ENCODE assay signal across 14 cellular contexts in genomic region chr12:13573698-13574321, GRCh38.
DNase-seq lines count a peak whose midpoint lies in the region; ATAC-seq, FAIRE-seq and TF ChIP-seq lines count a peak whose summit lies in the region.
"Had no signal": no experiment of that assay in that cellular context is flagged by ENCODE, and none has a peak within 500 bp of the region (broad histone marks: within the 10 kb centered on the region; RNA-seq: fewer than 3 reads in every experiment).

No MANE protein-coding gene starts in this region.

- H3K36me3 ChIP-seq in liver (ENCODE audit: control insufficient read depth in 4 of 4, insufficient read depth in 3 of 4, low read depth in 1 of 4, low read length in 3 of 4), result no peaks in the 10 kb centered on the region
- H3K36me3 ChIP-seq in HepG2 (replicated peaks in 1 of 2; ENCODE audit: control insufficient read depth in 1 of 2, insufficient read depth in 2 of 2, low read length in 2 of 2), result no peaks in the 10 kb centered on the region
- H3K36me3 ChIP-seq in HAP-1 (replicated peaks), result no peaks in the 10 kb centered on the region

- CTCF ChIA-PET in HepG2 (lab: Yijun Ruan, JAX; ENCODE audit: low intra/inter-chr PET ratio, low total read pairs), result no interaction called here

- H3K4me2 ChIP-seq in HepG2 (ENCODE audit: low read depth, low read length), result no peak overlapping the region
- H3K4me2 ChIP-seq: KMS-11 had no signal

- H3K4me3 Mint-ChIP-seq in activated naive CD8-positive, alpha-beta T cell treated with anti-CD3 and anti-CD28 coated beads, Interleukin-2, amount 50 U/mL, for 24 hours, result no peak overlapping the region
- H3K4me3 Mint-ChIP-seq: naive B cell had no signal

- TF ChIP-seq EP300 in HepG2 (IDR thresholded peaks at IDR 0.05; ENCODE audit: low read depth in 2 of 2, low read length in 2 of 2), result no peak
- no peak for TF ChIP-seq EP300 in HepG2 (CRISPR knock-in tag; IDR thresholded peaks at IDR 0.05; ENCODE audit: borderline replicate concordance)

- no peaks in the 10 kb centered on the region for H3K27me3 ChIP-seq in liver (ENCODE audit: control insufficient read depth in 4 of 4, insufficient read depth in 4 of 4, low read length in 3 of 4)
- H3K27me3 ChIP-seq in HepG2 (ENCODE audit: control insufficient read depth in 1 of 2, insufficient read depth in 2 of 2, low read length in 2 of 2), result no peaks in the 10 kb centered on the region
- no peaks in the 10 kb centered on the region; the same call in 1 of the 2 replicates for H3K27me3 ChIP-seq in HAP-1 (ENCODE audit: low read depth)

- FAIRE-seq in HepG2 (lab: Jason Lieb, UNC), result no peak

- H3K27ac ChIP-seq in liver (ENCODE audit: low read depth in 1 of 2, low read length in 2 of 2) (no peak overlapping the region), HepG2 (ENCODE audit: extremely low read length, insufficient read depth, low read length) (no peak overlapping the region)
- H3K27ac ChIP-seq: KMS-11 had no signal

- no peaks in the 10 kb centered on the region for H3K9me3 ChIP-seq in liver (ENCODE audit: control insufficient read depth in 4 of 4, low read length in 3 of 4)
- no peaks in the 10 kb centered on the region for H3K9me3 ChIP-seq in HepG2 (ENCODE audit: low read length)
- no peaks in the 10 kb centered on the region for H3K9me3 ChIP-seq in HAP-1

- no peak overlapping the region for H2AFZ ChIP-seq in HepG2 (ENCODE audit: low read length)

- POLR2A ChIA-PET in HepG2 (lab: Yijun Ruan, JAX), result interaction anchor here (0.9 kb wide), 1 partner anchor 14 kb away, joined by 3 read pairs; no protein-coding TSS in a partner anchor

- no peak overlapping the region for H3K27ac Mint-ChIP-seq in activated naive CD8-positive, alpha-beta T cell treated with anti-CD3 and anti-CD28 coated beads, Interleukin-2, amount 50 U/mL, for 24 hours
- H3K27ac Mint-ChIP-seq: naive B cell had no signal

- intact Hi-C loops in HepG2 (cut with micrococcal nuclease; ENCODE audit: unreplicated experiment), result no loop called here

- no peaks in the 10 kb centered on the region for H4K20me1 ChIP-seq in HepG2 (ENCODE audit: insufficient read depth, low read length)

- DNase-seq in HepG2 (ENCODE audit: low spot score) (no peak), T1000 (lab: John Stamatoyannopoulos, UW) (peak; percentile 26), foreskin melanocyte (peak; percentile 4), putamen (ENCODE audit: low spot score) (no peak), HAP-1 (ENCODE audit: low spot score in 2 of 2) (no peak), NK-92 (lab: John Stamatoyannopoulos, UW; ENCODE audit: unreplicated experiment) (no peak)
- DNase-seq in activated naive CD8-positive, alpha-beta T cell treated with anti-CD3 and anti-CD28 coated beads, Interleukin-2, amount 50 U/mL, for 24 hours, result no peak
- DNase-seq: activated naive CD4-positive, alpha-beta T cell treated with Interleukin-2 at 50 U/mL for 16 hours; GOT3; naive B cell; NCI-H510A treated with DMSO at 0.1 percent for 48 hours; stimulated activated CD8-positive, alpha-beta memory T cell treated with anti-CD3 and anti-CD28 coated beads, Interleukin-4, amount 100 ng/mL, for 48 hours had no signal

- no peak overlapping the region for H3K9ac ChIP-seq in liver (ENCODE audit: low read depth in 1 of 2, low read length in 2 of 2)
- H3K9ac ChIP-seq in HepG2 (ENCODE audit: insufficient read depth, low read depth, low read length), result no peak overlapping the region
- H3K9ac ChIP-seq: KMS-11 had no signal

- H3K27me3 Mint-ChIP-seq in activated naive CD8-positive, alpha-beta T cell treated with anti-CD3 and anti-CD28 coated beads, Interleukin-2, amount 50 U/mL, for 24 hours, result peaks cover 5% of the 10 kb centered on the region

- BruUV-seq in HepG2 (replicated peaks; lab: Mats Ljungman, UMichigan), result no TSS peak

- no peaks in the 10 kb centered on the region for H3K36me3 Mint-ChIP-seq in activated naive CD8-positive, alpha-beta T cell treated with anti-CD3 and anti-CD28 coated beads, Interleukin-2, amount 50 U/mL, for 24 hours (ENCODE audit: low read depth)
- H3K36me3 Mint-ChIP-seq: naive B cell had no signal

- no peak for TF ChIP-seq CTCF in liver (IDR thresholded peaks at IDR 0.05; ENCODE audit: low read depth, low read length, missing input control)
- TF ChIP-seq CTCF in HepG2 (CRISPR knock-in tag; IDR thresholded peaks at IDR 0.05), result no peak

- no peaks in the 10 kb centered on the region for H3K4me1 Mint-ChIP-seq in activated naive CD8-positive, alpha-beta T cell treated with anti-CD3 and anti-CD28 coated beads, Interleukin-2, amount 50 U/mL, for 24 hours
- H3K4me1 Mint-ChIP-seq: naive B cell had no signal

- H3K4me1 ChIP-seq in liver (ENCODE audit: control insufficient read depth in 4 of 4, insufficient read depth in 4 of 4, low read length in 3 of 4) (peaks cover 0 to 12% (median 4%) of the 10 kb centered on the region in 4 donors), HepG2 (ENCODE audit: insufficient read depth, low read length) (peaks cover 53% of the 10 kb centered on the region), HAP-1 (no peaks in the 10 kb centered on the region)

- H3K4me3 ChIP-seq in liver (ENCODE audit: low read depth in 1 of 3, low read length in 3 of 3) (no peak overlapping the region), HepG2 (replicated peaks in 1 of 3; ENCODE audit: insufficient read depth in 1 of 3, low read depth in 2 of 3, low read length in 3 of 3) (no peak overlapping the region), HAP-1 (no peak overlapping the region)

- in situ Hi-C loops in HepG2 (cut with HindIII; ENCODE audit: extremely low pct_ligation_motif_present, low pct_unique_long_range_greater_than_20kb), result no loop called here
- in situ Hi-C loops in HAP-1 (cut with MboI; ENCODE audit: low sequenced_read_pairs), result no loop called here

- 54% methylated on average over 3 of the region's 3 CpGs for WGBS in liver
- 67% methylated on average over 3 of the region's 3 CpGs for WGBS in HepG2 (ENCODE audit: low lambda C conversion rate)

- TF ChIP-seq RAD21 in liver (IDR thresholded peaks at IDR 0.05), result no peak
- TF ChIP-seq RAD21 in HepG2 (CRISPR knock-in tag; IDR thresholded peaks at IDR 0.05), result no peak

- no peak for TF ChIP-seq POLR2A in HepG2 (IDR thresholded peaks at IDR 0.05; ENCODE audit: insufficient read depth in 1 of 2, low read depth in 2 of 2, low read length in 2 of 2)

- no peaks in the 10 kb centered on the region for H3K9me3 Mint-ChIP-seq in activated naive CD8-positive, alpha-beta T cell treated with anti-CD3 and anti-CD28 coated beads, Interleukin-2, amount 50 U/mL, for 24 hours

- no peak for ATAC-seq in HepG2
- no peak for ATAC-seq in activated naive CD8-positive, alpha-beta T cell treated with anti-CD3 and anti-CD28 coated beads, Interleukin-2, amount 50 U/mL, for 24 hours

- H3K79me2 ChIP-seq in HepG2 (ENCODE audit: insufficient read depth, low read length), result no peaks in the 10 kb centered on the region

TF ChIP-seq in liver, 16 proteins besides CTCF, POLR2A, EP300 and RAD21 (continues in another document):
- TF ChIP-seq GABPA (IDR thresholded peaks at IDR 0.05 in 1 of 2, conservative IDR thresholded peaks at IDR 0.05 in 1 of 2) (no peak), REST (IDR thresholded peaks at IDR 0.05) (no peak)

TF ChIP-seq in HepG2, 621 proteins besides CTCF, POLR2A, EP300 and RAD21 (continues in another document):
- TF ChIP-seq ZBTB7A (CRISPR knock-in tag; IDR thresholded peaks at IDR 0.05) (no peak), ZNF784 (CRISPR knock-in tag; IDR thresholded peaks at IDR 0.05; ENCODE audit: borderline replicate concordance) (no peak), ZBTB39 (CRISPR knock-in tag; IDR thresholded peaks at IDR 0.05) (no peak), ZGPAT (CRISPR knock-in tag; IDR thresholded peaks at IDR 0.05) (no peak), SOX13 (IDR thresholded peaks at IDR 0.05) (no peak), SOX13 (CRISPR knock-in tag; conservative IDR thresholded peaks at IDR 0.05 in 1 of 2, IDR thresholded peaks at IDR 0.05 in 1 of 2) (no peak), NFYC (CRISPR knock-in tag; IDR thresholded peaks at IDR 0.05) (no peak), MATR3 (CRISPR knock-in tag; IDR thresholded peaks at IDR 0.05) (no peak)

Comparison
In these comparisons a context has a peak if more than half of its experiments do, and no peak if none do; other contexts are left out.
1. DNase-seq: peak in T1000 (single experiment) and foreskin melanocyte (single experiment); none in HepG2 (single experiment), putamen (single experiment), HAP-1 (0 of 2), NK-92 (single experiment) and activated naive CD8-positive, alpha-beta T cell treated with anti-CD3 and anti-CD28 coated beads, Interleukin-2, amount 50 U/mL, for 24 hours (single experiment).